10 cellular contexts compared by ENCODE assay signal in the genomic region with DNA sequence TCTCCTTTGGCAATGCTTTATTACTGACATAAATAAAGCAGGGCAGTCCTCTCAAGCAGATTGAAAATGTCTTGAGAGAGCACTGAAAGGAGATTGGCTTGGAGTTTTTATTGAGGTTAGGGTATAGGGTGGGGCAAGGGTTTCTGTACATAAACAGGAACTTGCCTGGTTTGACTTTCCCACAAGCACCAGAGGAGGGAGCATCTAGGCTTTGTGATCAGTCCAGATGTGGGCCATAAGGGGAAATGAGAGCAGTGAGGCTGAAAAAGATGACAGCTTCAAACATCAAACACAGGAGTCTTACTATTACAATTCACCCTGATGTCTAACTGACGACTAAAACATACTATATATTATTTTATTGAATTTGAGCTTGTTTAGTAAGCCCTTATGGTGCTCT.
DNase-seq lines count a peak whose midpoint lies in the region; ATAC-seq, FAIRE-seq and TF ChIP-seq lines count a peak whose summit lies in the region.
"Had no signal": no experiment of that assay in that cellular context is flagged by ENCODE, and none has a peak within 500 bp of the region (broad histone marks: within the 10 kb centered on the region; RNA-seq: fewer than 3 reads in every experiment).

No MANE protein-coding gene starts in this region.

- peaks cover 10% of the 10 kb centered on the region for H3K4me1 ChIP-seq in effector memory CD4-positive, alpha-beta T cell (ENCODE audit: control insufficient read depth, insufficient read depth, low read length, poor library complexity, severe bottlenecking)
- H3K4me1 ChIP-seq in gastroesophageal sphincter, result peaks cover 0 to 8% (median 0%) of the 10 kb centered on the region in 3 donors
- H3K4me1 ChIP-seq in tibial artery, result no peaks in the 10 kb centered on the region
- H3K4me1 ChIP-seq in right cardiac atrium (ENCODE audit: control insufficient read depth, insufficient read depth, low read length), result no peaks in the 10 kb centered on the region

- TF ChIP-seq POLR2A in GM12892 (IDR thresholded peaks at IDR 0.05; ENCODE audit: low read depth, low read length) (no peak), gastroesophageal sphincter (IDR thresholded peaks at IDR 0.05) (no peak)

- DNase-seq in GM12892 (ENCODE audit: insufficient read length), result peak; percentile 5
- peak; percentile 2 for DNase-seq in KG1 (lab: John Stamatoyannopoulos, UW)
- peak in 2 of 3 donors; percentile 7 to 23 for DNase-seq in effector memory CD4-positive, alpha-beta T cell
- DNase-seq in cortex of kidney (lab: John Stamatoyannopoulos, UW), result no peak
- no peak for DNase-seq in tibial artery
- no peak for DNase-seq in right cardiac atrium
- DNase-seq: spleen had no signal

- no peaks in the 10 kb centered on the region for H3K27me3 ChIP-seq in effector memory CD4-positive, alpha-beta T cell (replicated peaks; ENCODE audit: control insufficient read depth, insufficient read depth, low read length, poor library complexity, severe bottlenecking)
- H3K27me3 ChIP-seq in gastroesophageal sphincter, result no peaks in the 10 kb centered on the region
- no peaks in the 10 kb centered on the region for H3K27me3 ChIP-seq in tibial artery
- no peaks in the 10 kb centered on the region for H3K27me3 ChIP-seq in right cardiac atrium (ENCODE audit: control insufficient read depth, insufficient read depth)
- H3K27me3 ChIP-seq: spleen had no signal

- intact Hi-C loops in tibial artery (cut with DNase I; ENCODE audit: low total_unique reads), result no loop called here
- intact Hi-C loops in right cardiac atrium (cut with DNase I), result no loop called here

- no peak for TF ChIP-seq CTCF in gastroesophageal sphincter (IDR thresholded peaks at IDR 0.05)
- TF ChIP-seq CTCF in tibial artery (IDR thresholded peaks at IDR 0.05), result no peak

- no peaks in the 10 kb centered on the region for H3K36me3 ChIP-seq in effector memory CD4-positive, alpha-beta T cell (ENCODE audit: control insufficient read depth, insufficient read depth, low read length)
- H3K36me3 ChIP-seq in gastroesophageal sphincter (no peaks in the 10 kb centered on the region), tibial artery (no peaks in the 10 kb centered on the region)
- H3K36me3 ChIP-seq: spleen had no signal

- no peak overlapping the region for H3K4me3 ChIP-seq in effector memory CD4-positive, alpha-beta T cell (ENCODE audit: insufficient read depth, low read depth, low read length, poor library complexity, severe bottlenecking)
- H3K4me3 ChIP-seq in gastroesophageal sphincter (no peak overlapping the region), tibial artery (no peak overlapping the region), right cardiac atrium (ENCODE audit: low read length) (no peak overlapping the region)
- H3K4me3 ChIP-seq: spleen had no signal

- no peak for TF ChIP-seq EP300 in gastroesophageal sphincter (IDR thresholded peaks at IDR 0.05)

- peak; percentile 94 for ATAC-seq in GM21526 (IDR thresholded peaks at IDR 0.05; ENCODE audit: low FRiP score, unreplicated experiment)
- no peak for ATAC-seq in gastroesophageal sphincter
- ATAC-seq in right cardiac atrium, result no peak

- peak overlapping the region; percentile 37 for H3K27ac ChIP-seq in effector memory CD4-positive, alpha-beta T cell (ENCODE audit: insufficient read depth, low read length, poor library complexity, severe bottlenecking)
- H3K27ac ChIP-seq in gastroesophageal sphincter, result no peak overlapping the region
- no peak overlapping the region for H3K27ac ChIP-seq in tibial artery
- H3K27ac ChIP-seq in right cardiac atrium (ENCODE audit: low read length), result no peak overlapping the region
- H3K27ac ChIP-seq: spleen had no signal

- no peaks in the 10 kb centered on the region for H3K9me3 ChIP-seq in effector memory CD4-positive, alpha-beta T cell (ENCODE audit: control insufficient read depth, low read length)
- H3K9me3 ChIP-seq in gastroesophageal sphincter, result peaks cover 0 to 1% (median 0%) of the 10 kb centered on the region in 3 donors
- H3K9me3 ChIP-seq in tibial artery, result peaks cover 0 to 7% (median 5%) of the 10 kb centered on the region in 3 donors
- no peaks in the 10 kb centered on the region for H3K9me3 ChIP-seq in right cardiac atrium (ENCODE audit: control insufficient read depth, low read length)

- 33 to 55% methylated on average over 1 of the region's 1 CpG for WGBS in gastroesophageal sphincter (ENCODE audit: low coverage in 1 of 2), 2 donors
- WGBS in right cardiac atrium, result 33% methylated on average over 1 of the region's 1 CpG

- FAIRE-seq in GM12892 (lab: Jason Lieb, UNC), result peak; percentile 24
- FAIRE-seq: urothelium cell line had no signal

Comparison
In these comparisons a context has a peak if more than half of its experiments do, and no peak if none do; other contexts are left out.
1. DNase-seq: peak in GM12892 (single experiment), KG1 (single experiment) and effector memory CD4-positive, alpha-beta T cell (2 of 3); none in cortex of kidney (single experiment), tibial artery (0 of 2) and right cardiac atrium (0 of 3).